Comparison of ENCODE assay signal across 8 cellular contexts in genomic region chr6:169831450-169832246, GRCh38.
DNase-seq lines count a peak whose midpoint lies in the region; ATAC-seq and TF ChIP-seq lines count a peak whose summit lies in the region.

No MANE protein-coding gene starts in this region.

- no peaks in the 10 kb centered on the region for H3K4me1 ChIP-seq in MM.1S (ENCODE audit: low read length)
- H3K4me1 ChIP-seq in cardiac muscle cell (ENCODE audit: low read depth) = no peaks in the 10 kb centered on the region

- H3K9me2 ChIP-seq in MM.1S (replicated peaks; ENCODE audit: insufficient read depth, low read length) = no peaks in the 10 kb centered on the region

- H3K4me3 ChIP-seq in MM.1S (ENCODE audit: low read length) (no peak overlapping the region), cardiac muscle cell (no peak overlapping the region)

- no peaks in the 10 kb centered on the region for H3K79me2 ChIP-seq in MM.1S (ENCODE audit: low read length)

- H3K27me3 Mint-ChIP-seq in activated naive CD8-positive, alpha-beta T cell treated with anti-CD3 and anti-CD28 coated beads, Interleukin-2, amount 10 ng/mL, durations not matched to agents 7 days and 5 days = peaks cover 71% of the 10 kb centered on the region
- no peaks in the 10 kb centered on the region for H3K27me3 Mint-ChIP-seq in progenitor cell of endocrine pancreas

- POLR2A ChIA-PET in activated naive CD8-positive, alpha-beta T cell treated with anti-CD3 and anti-CD28 coated beads, Interleukin-2, amount 10 ng/mL, durations not matched to agents 7 days and 5 days (lab: Charles Lee) = interaction anchor here (0.9 kb wide), 1 partner anchor 697 kb away, joined by 3 read pairs; no protein-coding TSS in a partner anchor

- no peaks in the 10 kb centered on the region for H3K9me3 Mint-ChIP-seq in activated naive CD8-positive, alpha-beta T cell treated with anti-CD3 and anti-CD28 coated beads, Interleukin-2, amount 10 ng/mL, durations not matched to agents 7 days and 5 days
- peaks cover 18% of the 10 kb centered on the region for H3K9me3 Mint-ChIP-seq in progenitor cell of endocrine pancreas (ENCODE audit: low read depth)

- no peaks in the 10 kb centered on the region for H4K20me1 ChIP-seq in MM.1S (ENCODE audit: insufficient read depth, low read length)

- no peaks in the 10 kb centered on the region; the same call in 1 of the 2 replicates for H3K27me3 ChIP-seq in MM.1S (replicated peaks; ENCODE audit: insufficient read depth, low read length)
- H3K27me3 ChIP-seq in cardiac muscle cell = peaks cover 8% of the 10 kb centered on the region

- H3K27ac ChIP-seq in MM.1S (ENCODE audit: low read length) (no peak overlapping the region), cardiac muscle cell (no peak overlapping the region)

- no peak overlapping the region for H3K4me2 ChIP-seq in MM.1S (ENCODE audit: low read depth, low read length)

- peaks cover 4% of the 10 kb centered on the region for H3K4me1 Mint-ChIP-seq in activated naive CD8-positive, alpha-beta T cell treated with anti-CD3 and anti-CD28 coated beads, Interleukin-2, amount 10 ng/mL, durations not matched to agents 7 days and 5 days
- H3K4me1 Mint-ChIP-seq in progenitor cell of endocrine pancreas (ENCODE audit: low read depth) = peaks cover 26% of the 10 kb centered on the region

- H3K36me3 ChIP-seq in MM.1S (replicated peaks; ENCODE audit: insufficient read depth, low read length) (no peaks in the 10 kb centered on the region), cardiac muscle cell (no peaks in the 10 kb centered on the region)

- TF ChIP-seq CTCF in MM.1S (IDR thresholded peaks at IDR 0.05; ENCODE audit: low read length) = peak; percentile 59
- peak; percentile 87 for TF ChIP-seq CTCF in cardiac muscle cell (IDR thresholded peaks at IDR 0.05; ENCODE audit: low read depth, low read length)
- TF ChIP-seq CTCF in progenitor cell of endocrine pancreas (IDR thresholded peaks at IDR 0.05; ENCODE audit: unreplicated experiment) = peak; percentile 95

- H3K4me3 Mint-ChIP-seq in activated naive CD8-positive, alpha-beta T cell treated with anti-CD3 and anti-CD28 coated beads, Interleukin-2, amount 10 ng/mL, durations not matched to agents 7 days and 5 days = no peak overlapping the region
- H3K4me3 Mint-ChIP-seq in progenitor cell of endocrine pancreas (ENCODE audit: low read depth) = peak overlapping the region; percentile 0

- ATAC-seq in activated naive CD8-positive, alpha-beta T cell treated with anti-CD3 and anti-CD28 coated beads, Interleukin-2, amount 10 ng/mL, durations not matched to agents 7 days and 5 days (ENCODE audit: low read depth) = peak; percentile 70

- H3K9me3 ChIP-seq in MM.1S (replicated peaks; ENCODE audit: insufficient read depth, low read length) (no peaks in the 10 kb centered on the region), cardiac muscle cell (ENCODE audit: low read depth) (no peaks in the 10 kb centered on the region)

- H3K27ac Mint-ChIP-seq in activated naive CD8-positive, alpha-beta T cell treated with anti-CD3 and anti-CD28 coated beads, Interleukin-2, amount 10 ng/mL, durations not matched to agents 7 days and 5 days = no peak overlapping the region
- peak overlapping the region; percentile 79 for H3K27ac Mint-ChIP-seq in progenitor cell of endocrine pancreas

- H3K9ac ChIP-seq in MM.1S (ENCODE audit: low read length) = no peak overlapping the region

- DNase-seq in AG20443 (ENCODE audit: low spot score) = peak; percentile 86
- DNase-seq in GM19238 (ENCODE audit: insufficient read length, low spot score) = peak; percentile 45
- no peak for DNase-seq in MM.1S
- DNase-seq in SKM-1 (lab: John Stamatoyannopoulos, UW; ENCODE audit: unreplicated experiment) = peak; percentile 4
- DNase-seq in activated naive CD8-positive, alpha-beta T cell treated with anti-CD3 and anti-CD28 coated beads, Interleukin-2, amount 10 ng/mL, durations not matched to agents 7 days and 5 days = peak; percentile 81
- peak; percentile 72 to 85 for DNase-seq in cardiac muscle cell (ENCODE audit: low read depth in 1 of 2, low spot score in 1 of 2)
- peak; percentile 88 for DNase-seq in progenitor cell of endocrine pancreas (ENCODE audit: low spot score, unreplicated experiment)
- DNase-seq in ureter (ENCODE audit: low spot score) = peak; percentile 78

- no peak overlapping the region for H2AFZ ChIP-seq in MM.1S (ENCODE audit: low read length)

- H3K36me3 Mint-ChIP-seq in activated naive CD8-positive, alpha-beta T cell treated with anti-CD3 and anti-CD28 coated beads, Interleukin-2, amount 10 ng/mL, durations not matched to agents 7 days and 5 days = no peaks in the 10 kb centered on the region
- H3K36me3 Mint-ChIP-seq in progenitor cell of endocrine pancreas (ENCODE audit: insufficient read depth) = peaks cover 6% of the 10 kb centered on the region

- H3F3A ChIP-seq in MM.1S (ENCODE audit: insufficient read depth, low read length) = no peaks in the 10 kb centered on the region
